In the genomic region with DNA sequence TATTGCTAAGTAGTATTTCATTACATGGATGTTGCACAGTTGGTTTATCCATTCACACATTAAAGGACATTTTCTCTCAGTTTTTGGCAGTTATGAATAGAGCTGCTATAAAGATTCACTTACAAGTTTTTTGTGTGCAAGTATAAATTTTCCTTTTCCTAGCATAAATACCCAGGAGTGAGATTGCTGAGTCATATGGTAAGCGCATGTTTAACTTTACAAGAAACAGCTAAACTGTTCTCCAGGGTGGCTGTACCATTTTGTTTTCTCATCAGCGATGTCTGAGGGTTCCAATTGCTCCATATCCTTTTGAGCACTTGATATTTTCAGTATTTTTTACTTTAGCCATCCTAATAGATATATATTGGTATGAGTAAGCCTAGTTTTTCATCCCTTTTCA, we compare ENCODE assay signal across 21 cellular contexts.
"Had no signal": no experiment of that assay in that cellular context is flagged by ENCODE, and none has a peak within 500 bp of the region (broad histone marks: within the 10 kb centered on the region; RNA-seq: fewer than 3 reads in every experiment).

No MANE protein-coding gene starts in this region.

- H3K36me3 Mint-ChIP-seq: brain, immature natural killer cell, natural killer cell had no signal

- H3K27me3 Mint-ChIP-seq: activated naive CD8-positive, alpha-beta T cell treated with anti-CD3 and anti-CD28 coated beads, Interleukin-2, amount 50 U/mL, for 24 hours; brain had no signal

- H3K9me3 Mint-ChIP-seq: activated naive CD8-positive, alpha-beta T cell treated with anti-CD3 and anti-CD28 coated beads, Interleukin-2, amount 50 U/mL, for 24 hours; activated T-helper 1 cell treated with anti-CD3 and anti-CD28 coated beads, Interleukin-12 subunit alpha, Interleukin-12 subunit beta, Interleukin-2, Interleukin-4 antibody, amounts not matched to agents 30 ng/mL and 10 ng/mL and 1 ng/mL, durations not matched to agents 14 hours and 24 hours and 36 hours; brain; immature natural killer cell; natural killer cell had no signal

- H3K27me3 ChIP-seq: upper lobe of right lung had no signal

- H3K9me3 ChIP-seq: left ventricle myocardium inferior, prostate gland, upper lobe of right lung had no signal

- H3K27ac ChIP-seq: left ventricle myocardium inferior, prostate gland, upper lobe of right lung had no signal

- H3K27ac Mint-ChIP-seq: activated CD8-positive, alpha-beta T cell treated with anti-CD3 and anti-CD28 coated beads, Interleukin-2, amount 10 ng/mL, durations not matched to agents 7 days and 5 days; activated naive CD8-positive, alpha-beta T cell treated with anti-CD3 and anti-CD28 coated beads, Interleukin-2, amount 50 U/mL, for 24 hours; activated T-helper 1 cell treated with anti-CD3 and anti-CD28 coated beads, Interleukin-12 subunit alpha, Interleukin-12 subunit beta, Interleukin-2, Interleukin-4 antibody, amounts not matched to agents 30 ng/mL and 10 ng/mL and 1 ng/mL, durations not matched to agents 14 hours and 24 hours and 36 hours; immature natural killer cell; natural killer cell had no signal

- H3K4me1 Mint-ChIP-seq: immature natural killer cell, natural killer cell had no signal

- H3K36me3 ChIP-seq: left ventricle myocardium inferior, prostate gland, upper lobe of right lung had no signal

- H3K4me3 ChIP-seq: left ventricle myocardium inferior, prostate gland, upper lobe of right lung had no signal

- DNase-seq: activated CD4-positive, alpha-beta T cell treated with anti-CD3 and anti-CD28 coated beads for 1 hour; activated CD4-positive, alpha-beta T cell treated with anti-CD3 and anti-CD28 coated beads, Interleukin-2, amount 50 U/mL, for 1 hour; activated CD8-positive, alpha-beta T cell treated with anti-CD3 and anti-CD28 coated beads, Interleukin-2, amount 10 ng/mL, durations not matched to agents 7 days and 5 days; activated gamma-delta T cell; activated naive CD4-positive, alpha-beta T cell treated with anti-CD3 and anti-CD28 coated beads, Interleukin-2, amount 50 U/mL, for 16 hours; activated naive CD8-positive, alpha-beta T cell treated with anti-CD3 and anti-CD28 coated beads, Interleukin-2, amount 50 U/mL, for 24 hours; caudate nucleus; effector memory CD4-positive, alpha-beta T cell; immature natural killer cell; kidney glomerular epithelial cell; left ventricle myocardium inferior; mammary epithelial cell; midbrain; natural killer cell; stimulated activated CD4-positive, alpha-beta T cell treated with anti-CD3 and anti-CD28 coated beads, Interleukin-4, amount 100 ng/mL, for 24 hours; stimulated activated naive CD8-positive, alpha-beta T cell treated with anti-CD3 and anti-CD28 coated beads, Interleukin-15, Interleukin-2, amounts not matched to agents 100 U/mL and 50 U/mL, for 24 hours; T-helper 9 cell; upper lobe of right lung had no signal

- H3K4me3 Mint-ChIP-seq: activated CD8-positive, alpha-beta T cell treated with anti-CD3 and anti-CD28 coated beads, Interleukin-2, amount 10 ng/mL, durations not matched to agents 7 days and 5 days; activated naive CD8-positive, alpha-beta T cell treated with anti-CD3 and anti-CD28 coated beads, Interleukin-2, amount 50 U/mL, for 24 hours; activated T-helper 1 cell treated with anti-CD3 and anti-CD28 coated beads, Interleukin-12 subunit alpha, Interleukin-12 subunit beta, Interleukin-2, Interleukin-4 antibody, amounts not matched to agents 30 ng/mL and 10 ng/mL and 1 ng/mL, durations not matched to agents 14 hours and 24 hours and 36 hours; brain; immature natural killer cell; natural killer cell had no signal

- H3K4me1 ChIP-seq: left ventricle myocardium inferior, prostate gland, upper lobe of right lung had no signal

- ATAC-seq: activated CD8-positive, alpha-beta T cell treated with anti-CD3 and anti-CD28 coated beads, Interleukin-2, amount 10 ng/mL, durations not matched to agents 7 days and 5 days; activated naive CD8-positive, alpha-beta T cell treated with anti-CD3 and anti-CD28 coated beads, Interleukin-2, amount 50 U/mL, for 24 hours; natural killer cell; stimulated activated naive CD8-positive, alpha-beta T cell treated with anti-CD3 and anti-CD28 coated beads, Interleukin-15, Interleukin-2, amounts not matched to agents 100 U/mL and 50 U/mL, for 24 hours; upper lobe of right lung had no signal
